In the genomic region with DNA sequence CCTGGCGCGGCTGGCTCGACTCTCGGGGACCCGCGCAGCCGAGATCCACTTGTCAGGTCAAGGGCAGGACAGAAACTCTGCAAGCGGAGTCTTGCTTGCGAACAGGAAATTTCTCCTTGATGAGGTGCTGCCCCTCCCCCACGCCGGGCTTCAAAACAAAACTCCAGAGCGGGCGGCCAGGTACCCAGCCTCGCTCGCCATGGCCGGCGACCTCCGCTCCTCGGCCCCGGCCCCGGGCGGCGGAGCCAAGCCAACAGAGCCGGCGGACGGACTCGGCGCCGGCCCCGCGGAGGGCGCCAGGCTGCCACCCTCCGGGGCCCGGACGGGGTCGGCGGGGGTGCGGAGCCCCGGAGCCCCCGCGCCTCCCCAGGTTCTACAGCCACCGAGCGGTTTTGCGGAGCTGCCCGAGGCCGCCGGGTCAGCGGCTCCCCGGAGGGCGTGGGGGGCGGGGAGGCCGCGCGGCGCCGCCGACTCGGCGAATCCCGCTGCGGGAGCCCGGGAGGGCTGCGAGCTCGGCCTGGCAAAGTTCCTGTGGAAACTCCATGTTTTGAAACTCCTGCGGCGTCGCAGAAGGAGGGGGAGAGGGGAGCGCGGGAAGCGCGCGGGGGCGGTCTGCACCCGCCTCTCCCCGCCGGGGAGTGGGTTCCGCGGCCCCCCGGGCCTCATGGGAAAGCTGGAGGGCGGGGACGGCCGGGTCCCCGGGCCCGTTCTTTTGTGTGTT, we compare ENCODE assay signal across 1 cellular context.
TF ChIP-seq lines count a peak whose summit lies in the region.

No MANE protein-coding gene starts in this region.

TF ChIP-seq in A549, 52 proteins besides CTCF, POLR2A, EP300 and RAD21 (continued from another document):
- TF ChIP-seq, protein P1, sequence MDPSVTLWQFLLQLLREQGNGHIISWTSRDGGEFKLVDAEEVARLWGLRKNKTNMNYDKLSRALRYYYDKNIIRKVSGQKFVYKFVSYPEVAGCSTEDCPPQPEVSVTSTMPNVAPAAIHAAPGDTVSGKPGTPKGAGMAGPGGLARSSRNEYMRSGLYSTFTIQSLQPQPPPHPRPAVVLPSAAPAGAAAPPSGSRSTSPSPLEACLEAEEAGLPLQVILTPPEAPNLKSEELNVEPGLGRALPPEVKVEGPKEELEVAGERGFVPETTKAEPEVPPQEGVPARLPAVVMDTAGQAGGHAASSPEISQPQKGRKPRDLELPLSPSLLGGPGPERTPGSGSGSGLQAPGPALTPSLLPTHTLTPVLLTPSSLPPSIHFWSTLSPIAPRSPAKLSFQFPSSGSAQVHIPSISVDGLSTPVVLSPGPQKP (IDR thresholded peaks at IDR 0.05; ENCODE audit: low read depth, low read length), result no peak
- TF ChIP-seq FOSL2 (IDR thresholded peaks at IDR 0.05) (no peak), FOSL2 (CRISPR knock-in tag; IDR thresholded peaks at IDR 0.05) (no peak), HDAC2 (IDR thresholded peaks at IDR 0.05) (no peak)
TF ChIP-seq in A549: peak in this region for 0.
